In the genomic region with DNA sequence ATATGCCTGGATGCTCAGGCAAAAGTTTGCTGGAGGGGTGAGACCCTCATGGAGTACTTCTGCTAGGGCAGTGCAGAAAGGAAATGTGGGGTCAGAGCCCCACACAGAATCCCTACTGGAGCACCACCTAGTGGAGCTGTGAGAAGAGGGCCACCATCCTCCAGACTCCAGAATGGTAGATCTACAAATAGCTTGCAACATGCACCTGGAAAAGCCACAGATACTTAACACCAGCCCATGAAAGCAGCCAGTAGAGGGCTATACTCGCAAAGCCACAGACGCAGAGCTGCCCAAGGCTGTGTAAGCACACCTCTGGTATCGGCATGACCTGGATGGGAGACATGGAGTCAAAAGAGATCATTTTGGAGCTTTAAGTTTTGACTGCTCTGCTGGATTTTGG, we compare ENCODE assay signal across 1 cellular context.
TF ChIP-seq lines count a peak whose summit lies in the region.

No MANE protein-coding gene starts in this region.

TF ChIP-seq in K562, 482 proteins besides CTCF, POLR2A, EP300 and RAD21 (continued from another document):
- TF ChIP-seq, protein P1, sequence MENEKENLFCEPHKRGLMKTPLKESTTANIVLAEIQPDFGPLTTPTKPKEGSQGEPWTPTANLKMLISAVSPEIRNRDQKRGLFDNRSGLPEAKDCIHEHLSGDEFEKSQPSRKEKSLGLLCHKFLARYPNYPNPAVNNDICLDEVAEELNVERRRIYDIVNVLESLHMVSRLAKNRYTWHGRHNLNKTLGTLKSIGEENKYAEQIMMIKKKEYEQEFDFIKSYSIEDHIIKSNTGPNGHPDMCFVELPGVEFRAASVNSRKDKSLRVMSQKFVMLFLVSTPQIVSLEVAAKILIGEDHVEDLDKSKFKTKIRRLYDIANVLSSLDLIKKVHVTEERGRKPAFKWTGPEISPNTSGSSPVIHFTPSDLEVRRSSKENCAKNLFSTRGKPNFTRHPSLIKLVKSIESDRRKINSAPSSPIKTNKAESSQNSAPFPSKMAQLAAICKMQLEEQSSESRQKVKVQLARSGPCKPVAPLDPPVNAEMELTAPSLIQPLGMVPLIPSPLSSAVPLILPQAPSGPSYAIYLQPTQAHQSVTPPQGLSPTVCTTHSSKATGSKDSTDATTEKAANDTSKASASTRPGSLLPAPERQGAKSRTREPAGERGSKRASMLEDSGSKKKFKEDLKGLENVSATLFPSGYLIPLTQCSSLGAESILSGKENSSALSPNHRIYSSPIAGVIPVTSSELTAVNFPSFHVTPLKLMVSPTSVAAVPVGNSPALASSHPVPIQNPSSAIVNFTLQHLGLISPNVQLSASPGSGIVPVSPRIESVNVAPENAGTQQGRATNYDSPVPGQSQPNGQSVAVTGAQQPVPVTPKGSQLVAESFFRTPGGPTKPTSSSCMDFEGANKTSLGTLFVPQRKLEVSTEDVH (IDR thresholded peaks at IDR 0.05; ENCODE audit: low read depth, partially characterized antibody) = no peak
- TF ChIP-seq RBM22 (IDR thresholded peaks at IDR 0.05; ENCODE audit: low read depth, low read length, poor library complexity, severe bottlenecking) = no peak
- TF ChIP-seq, protein P2, sequence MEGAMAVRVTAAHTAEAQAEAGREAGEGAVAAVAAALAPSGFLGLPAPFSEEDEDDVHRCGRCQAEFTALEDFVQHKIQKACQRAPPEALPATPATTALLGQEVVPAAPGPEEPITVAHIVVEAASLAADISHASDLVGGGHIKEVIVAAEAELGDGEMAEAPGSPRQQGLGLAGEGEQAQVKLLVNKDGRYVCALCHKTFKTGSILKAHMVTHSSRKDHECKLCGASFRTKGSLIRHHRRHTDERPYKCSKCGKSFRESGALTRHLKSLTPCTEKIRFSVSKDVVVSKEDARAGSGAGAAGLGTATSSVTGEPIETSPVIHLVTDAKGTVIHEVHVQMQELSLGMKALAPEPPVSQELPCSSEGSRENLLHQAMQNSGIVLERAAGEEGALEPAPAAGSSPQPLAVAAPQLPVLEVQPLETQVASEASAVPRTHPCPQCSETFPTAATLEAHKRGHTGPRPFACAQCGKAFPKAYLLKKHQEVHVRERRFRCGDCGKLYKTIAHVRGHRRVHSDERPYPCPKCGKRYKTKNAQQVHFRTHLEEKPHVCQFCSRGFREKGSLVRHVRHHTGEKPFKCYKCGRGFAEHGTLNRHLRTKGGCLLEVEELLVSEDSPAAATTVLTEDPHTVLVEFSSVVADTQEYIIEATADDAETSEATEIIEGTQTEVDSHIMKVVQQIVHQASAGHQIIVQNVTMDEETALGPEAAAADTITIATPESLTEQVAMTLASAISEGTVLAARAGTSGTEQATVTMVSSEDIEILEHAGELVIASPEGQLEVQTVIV (CRISPR knock-in tag; IDR thresholded peaks at IDR 0.05; ENCODE audit: borderline replicate concordance) = no peak
- no peak for TF ChIP-seq VEZF1 (CRISPR knock-in tag; IDR thresholded peaks at IDR 0.05)
- no peak for TF ChIP-seq BACH1 (tag; IDR thresholded peaks at IDR 0.05)
- no peak for TF ChIP-seq KDM4B (IDR thresholded peaks at IDR 0.05; ENCODE audit: borderline replicate concordance in 2 of 2, low read depth in 1 of 2)
- no peak for TF ChIP-seq PRPF4 (IDR thresholded peaks at IDR 0.05; ENCODE audit: insufficient read depth, low read depth, low read length, poor library complexity, severe bottlenecking)
- no peak for TF ChIP-seq EHMT2 (IDR thresholded peaks at IDR 0.05)
- TF ChIP-seq ARID1B (IDR thresholded peaks at IDR 0.05) = no peak
- TF ChIP-seq L3MBTL2 (IDR thresholded peaks at IDR 0.05) = no peak
- TF ChIP-seq ZNF217 (CRISPR knock-in tag; IDR thresholded peaks at IDR 0.05) = no peak
- TF ChIP-seq ZNF639 (CRISPR knock-in tag; conservative IDR thresholded peaks at IDR 0.05 in 1 of 2, IDR thresholded peaks at IDR 0.05 in 1 of 2) = no peak
- no peak for TF ChIP-seq CEBPG (CRISPR knock-in tag; IDR thresholded peaks at IDR 0.05)
- no peak for TF ChIP-seq CEBPG (tag; conservative IDR thresholded peaks at IDR 0.05 in 1 of 2, IDR thresholded peaks at IDR 0.05 in 1 of 2)
- no peak for TF ChIP-seq ZBTB1 (CRISPR knock-in tag; IDR thresholded peaks at IDR 0.05; ENCODE audit: borderline replicate concordance, low read depth)
